In genomic region chr16:49049191-49049590, GRCh38 we compare ENCODE assay signal across 11 cellular contexts.
"Had no signal": no experiment of that assay in that cellular context is flagged by ENCODE, and none has a peak within 500 bp of the region (broad histone marks: within the 10 kb centered on the region; RNA-seq: fewer than 3 reads in every experiment).

No MANE protein-coding gene starts in this region.

- DNase-seq: activated CD4-positive, alpha-beta T cell treated with anti-CD3 and anti-CD28 coated beads for 48 hours; activated CD8-positive, alpha-beta memory T cell treated with anti-CD3 and anti-CD28 coated beads, Interleukin-2, amount 50 U/mL, for 48 hours; activated CD8-positive, alpha-beta T cell treated with anti-CD3 and anti-CD28 coated beads, Interleukin-2, amount 10 ng/mL, durations not matched to agents 7 days and 5 days; cortex of kidney; effector memory CD8-positive, alpha-beta T cell; natural killer cell; T-helper 1 cell; trophoblast cell had no signal

- H3K36me3 ChIP-seq: ascending aorta, right atrium auricular region had no signal

- H3K4me3 ChIP-seq: ascending aorta, right atrium auricular region, skin epidermis had no signal

- H3K27me3 ChIP-seq: ascending aorta, right atrium auricular region had no signal

- H3K27ac ChIP-seq: ascending aorta, right atrium auricular region, skin epidermis had no signal
